ENCODE assay signal across 29 cellular contexts in genomic region chr13:79918620-79919019, GRCh38.
DNase-seq lines count a peak whose midpoint lies in the region; ATAC-seq and TF ChIP-seq lines count a peak whose summit lies in the region.
"Had no signal": no experiment of that assay in that cellular context is flagged by ENCODE, and none has a peak within 500 bp of the region (broad histone marks: within the 10 kb centered on the region; RNA-seq: fewer than 3 reads in every experiment).

No MANE protein-coding gene starts in this region.

- peaks cover 18% of the 10 kb centered on the region for H3F3A ChIP-seq in smooth muscle cell (ENCODE audit: low read depth)

- H4K20me1 ChIP-seq in fibroblast of lung (ENCODE audit: control insufficient read depth, extremely low read depth, insufficient read depth, low read length), result no peaks in the 10 kb centered on the region
- H4K20me1 ChIP-seq in smooth muscle cell (ENCODE audit: low read depth), result no peaks in the 10 kb centered on the region
- H4K20me1 ChIP-seq in osteoblast (ENCODE audit: insufficient read depth, low read length), result no peaks in the 10 kb centered on the region
- H4K20me1 ChIP-seq: BLaER1 had no signal

- H3K4me2 ChIP-seq in fibroblast of lung (ENCODE audit: extremely low read depth, insufficient read depth, low read length) (no peak overlapping the region), smooth muscle cell (peak overlapping the region; percentile 77), osteoblast (ENCODE audit: insufficient read depth, low read length) (no peak overlapping the region)
- H3K4me2 ChIP-seq: BLaER1 had no signal

- intact Hi-C loops in left ventricle myocardium inferior (cut with micrococcal nuclease), result no loop called here
- intact Hi-C loops in Right ventricle myocardium superior (cut with DNase I), result no loop called here

- H3K4me1 ChIP-seq in left ventricle myocardium inferior, result peaks cover 11% of the 10 kb centered on the region
- no peaks in the 10 kb centered on the region for H3K4me1 ChIP-seq in fibroblast of lung (ENCODE audit: control insufficient read depth, extremely low read depth, insufficient read depth, low read length)
- H3K4me1 ChIP-seq in smooth muscle cell (ENCODE audit: low read depth), result peaks cover 22% of the 10 kb centered on the region
- no peaks in the 10 kb centered on the region for H3K4me1 ChIP-seq in osteoblast (ENCODE audit: insufficient read depth, low read length)
- H3K4me1 ChIP-seq: adrenal gland, Caco-2, vagina had no signal

- peak overlapping the region; percentile 45 for H2AFZ ChIP-seq in fibroblast of lung (ENCODE audit: low read length)
- H2AFZ ChIP-seq in smooth muscle cell (ENCODE audit: low read depth), result no peak overlapping the region
- H2AFZ ChIP-seq in osteoblast (ENCODE audit: low read length), result no peak overlapping the region

- no peaks in the 10 kb centered on the region for H3K27me3 Mint-ChIP-seq in T-helper 2 cell treated with Interferon-gamma antibody and Interleukin-4, amounts not matched to agents 5 μg/mL and 100 μg/mL, for 36 hours (ENCODE audit: low read depth)
- H3K27me3 Mint-ChIP-seq: T-helper 17 cell had no signal

- peaks cover 33% of the 10 kb centered on the region for H3K9me3 ChIP-seq in left ventricle myocardium inferior (replicated peaks)
- no peaks in the 10 kb centered on the region for H3K9me3 ChIP-seq in fibroblast of lung (ENCODE audit: control insufficient read depth, insufficient read depth, low read depth, low read length)
- H3K9me3 ChIP-seq in smooth muscle cell (replicated peaks; ENCODE audit: low read depth), result peaks cover 4% of the 10 kb centered on the region
- H3K9me3 ChIP-seq in osteoblast (ENCODE audit: low read depth, low read length), result no peaks in the 10 kb centered on the region
- H3K9me3 ChIP-seq: adrenal gland, vagina had no signal

- H3K9me3 Mint-ChIP-seq in T-helper 2 cell treated with Interferon-gamma antibody and Interleukin-4, amounts not matched to agents 5 μg/mL and 100 μg/mL, for 36 hours, result peaks cover 13% of the 10 kb centered on the region

- no peaks in the 10 kb centered on the region for H3K27me3 ChIP-seq in left ventricle myocardium inferior (ENCODE audit: low read depth)
- no peaks in the 10 kb centered on the region for H3K27me3 ChIP-seq in fibroblast of lung (ENCODE audit: control insufficient read depth, insufficient read depth, low read length)
- H3K27me3 ChIP-seq in smooth muscle cell (ENCODE audit: low read depth), result no peaks in the 10 kb centered on the region
- H3K27me3 ChIP-seq in osteoblast (ENCODE audit: insufficient read depth, low read length), result no peaks in the 10 kb centered on the region
- H3K27me3 ChIP-seq: adrenal gland, BLaER1, spleen, vagina had no signal

- no peak for TF ChIP-seq CTCF in left ventricle myocardium inferior (IDR thresholded peaks at IDR 0.05; ENCODE audit: borderline replicate concordance)
- no peak for TF ChIP-seq CTCF in fibroblast of lung (conservative IDR thresholded peaks at IDR 0.05 in 1 of 2, IDR thresholded peaks at IDR 0.05 in 1 of 2; ENCODE audit: low read depth in 1 of 2, low read length in 2 of 2)
- no peak for TF ChIP-seq CTCF in smooth muscle cell (IDR thresholded peaks at IDR 0.05; ENCODE audit: borderline replicate concordance, insufficient read depth, poor library complexity, severe bottlenecking)
- no peak for TF ChIP-seq CTCF in osteoblast (IDR thresholded peaks at IDR 0.05; ENCODE audit: extremely low read depth, low read depth, low read length)

- no peaks in the 10 kb centered on the region for H3K79me2 ChIP-seq in fibroblast of lung (ENCODE audit: control insufficient read depth, insufficient read depth, low read length)
- H3K79me2 ChIP-seq in smooth muscle cell (ENCODE audit: low read depth), result no peaks in the 10 kb centered on the region
- no peaks in the 10 kb centered on the region for H3K79me2 ChIP-seq in osteoblast (ENCODE audit: insufficient read depth, low read length)

- H3K4me3 ChIP-seq in left ventricle myocardium inferior (no peak overlapping the region), fibroblast of lung (replicated peaks in 1 of 4; ENCODE audit: control extremely low read depth in 1 of 4, insufficient read depth in 1 of 4, low read depth in 3 of 4, low read length in 4 of 4) (no peak overlapping the region), smooth muscle cell (no peak overlapping the region), osteoblast (ENCODE audit: insufficient read depth, low read length) (no peak overlapping the region)
- H3K4me3 ChIP-seq: adrenal gland, BLaER1, coronary artery, spleen, vagina had no signal

- ATAC-seq in Right ventricle myocardium superior (ENCODE audit: poor library complexity), result no peak
- ATAC-seq: activated T-cell treated with anti-CD3 and anti-CD28 coated beads, Interleukin-2, amount 50 U/mL, for 4 hours; HepG2; T-helper 17 cell had no signal

- DNase-seq in left ventricle myocardium inferior (no peak), Right ventricle myocardium superior (no peak), NCI-H1694 treated with DMSO at 0.1 percent for 48 hours (lab: John Stamatoyannopoulos, UW) (peak; percentile 17), fibroblast of lung (ENCODE audit: low read depth in 2 of 2) (no peak), smooth muscle cell (lab: John Stamatoyannopoulos, UW; ENCODE audit: unreplicated experiment) (no peak), osteoblast (ENCODE audit: insufficient read length, low spot score, missing footprints) (no peak)
- DNase-seq in stimulated activated CD4-positive, alpha-beta T cell treated with anti-CD3 and anti-CD28 coated beads, Interleukin-12 subunit alpha, Interleukin-12 subunit beta, amount 100 ng/mL, for 4 hours, result no peak
- DNase-seq in T-helper 2 cell treated with Interferon-gamma antibody and Interleukin-4, amounts not matched to agents 5 μg/mL and 100 μg/mL, for 36 hours (ENCODE audit: low spot score), result no peak
- DNase-seq: ACHN; activated CD4-positive, alpha-beta T cell treated with anti-CD3 and anti-CD28 coated beads for 48 hours; activated naive CD4-positive, alpha-beta T cell; activated T-cell treated with anti-CD3 and anti-CD28 coated beads, Interleukin-2, amount 50 U/mL, for 4 hours; adrenal gland; Caco-2; DMS79 treated with DMSO at 0.1 percent for 48 hours; H7; kidney glomerular epithelial cell; NCI-H1417 treated with DMSO at 0.1 percent for 48 hours; NCI-H2171; NCI-H524; spleen; stimulated activated CD4-positive, alpha-beta T cell treated with anti-CD3 and anti-CD28 coated beads, Interleukin-4, amount 100 ng/mL, for 1 hour; stimulated activated naive CD4-positive, alpha-beta T cell; T-helper 17 cell had no signal

- WGBS in smooth muscle cell (ENCODE audit: low lambda C conversion rate), result 12% methylated on average over 3 of the region's 3 CpGs

- H3K9ac ChIP-seq in fibroblast of lung (ENCODE audit: insufficient read depth, low read length) (no peak overlapping the region), smooth muscle cell (ENCODE audit: low read depth) (no peak overlapping the region)
- H3K9ac ChIP-seq: BLaER1 had no signal

- peak overlapping the region; percentile 20 for H3K27ac ChIP-seq in left ventricle myocardium inferior (replicated peaks)
- H3K27ac ChIP-seq in fibroblast of lung (ENCODE audit: insufficient read depth, low read length), result no peak overlapping the region
- peak overlapping the region; percentile 77 for H3K27ac ChIP-seq in smooth muscle cell (ENCODE audit: low read depth)
- no peak overlapping the region for H3K27ac ChIP-seq in osteoblast (ENCODE audit: low read depth, low read length)
- H3K27ac ChIP-seq: adrenal gland, BLaER1, coronary artery, HL-60, spleen, vagina had no signal

- no peaks in the 10 kb centered on the region for H3K4me1 Mint-ChIP-seq in T-helper 2 cell treated with Interferon-gamma antibody and Interleukin-4, amounts not matched to agents 5 μg/mL and 100 μg/mL, for 36 hours (ENCODE audit: low read depth)
- H3K4me1 Mint-ChIP-seq: T-helper 17 cell had no signal

- no peaks in the 10 kb centered on the region for H3K36me3 Mint-ChIP-seq in T-helper 2 cell treated with Interferon-gamma antibody and Interleukin-4, amounts not matched to agents 5 μg/mL and 100 μg/mL, for 36 hours (ENCODE audit: low read depth)

- H3K4me3 Mint-ChIP-seq in T-helper 2 cell treated with Interferon-gamma antibody and Interleukin-4, amounts not matched to agents 5 μg/mL and 100 μg/mL, for 36 hours, result no peak overlapping the region
- H3K4me3 Mint-ChIP-seq: activated T-cell treated with anti-CD3 and anti-CD28 coated beads, Interleukin-2, amount 50 U/mL, for 4 hours; T-helper 17 cell had no signal

- no peak overlapping the region for H3K27ac Mint-ChIP-seq in T-helper 2 cell treated with Interferon-gamma antibody and Interleukin-4, amounts not matched to agents 5 μg/mL and 100 μg/mL, for 36 hours
- H3K27ac Mint-ChIP-seq: T-helper 17 cell had no signal

- no peaks in the 10 kb centered on the region for H3K36me3 ChIP-seq in left ventricle myocardium inferior
- H3K36me3 ChIP-seq in fibroblast of lung (ENCODE audit: control insufficient read depth, insufficient read depth, low read length), result no peaks in the 10 kb centered on the region
- H3K36me3 ChIP-seq in smooth muscle cell (ENCODE audit: low read depth), result peaks cover 5% of the 10 kb centered on the region
- H3K36me3 ChIP-seq in osteoblast (ENCODE audit: insufficient read depth, low read length), result no peaks in the 10 kb centered on the region
- H3K36me3 ChIP-seq: adrenal gland, BLaER1, spleen, vagina had no signal

Comparison
In these comparisons a context has a peak if more than half of its experiments do, and no peak if none do; other contexts are left out.
1. H3K27ac ChIP-seq: peak in left ventricle myocardium inferior (single experiment) and smooth muscle cell (single experiment); none in fibroblast of lung (single experiment) and osteoblast (single experiment).